ENCODE assay signal across 9 cellular contexts in genomic region chr3:108914774-108915641, GRCh38.
DNase-seq lines count a peak whose midpoint lies in the region; ATAC-seq lines count a peak whose summit lies in the region.
"Had no signal": no experiment of that assay in that cellular context is flagged by ENCODE, and none has a peak within 500 bp of the region (broad histone marks: within the 10 kb centered on the region; RNA-seq: fewer than 3 reads in every experiment).

No MANE protein-coding gene starts in this region.

- no peak overlapping the region for H3K9ac ChIP-seq in adipocyte (ENCODE audit: low read length)
- H3K9ac ChIP-seq: BLaER1 treated with 17β-estradiol and CSF1 and Interleukin-3, amounts not matched to agents 10 nM and 100 nM had no signal

- DNase-seq in NK-92 treated with Interleukin-12 subunit alpha and Interleukin-12 subunit beta, amount 100 ng/mL, for 24 hours (lab: John Stamatoyannopoulos, UW) = peak; percentile 35
- DNase-seq in NK-92 (lab: John Stamatoyannopoulos, UW; ENCODE audit: unreplicated experiment) = no peak
- peak; percentile 67 for DNase-seq in NCI-H1092 treated with DMSO at 0.1 percent for 48 hours (lab: John Stamatoyannopoulos, UW)
- peak; percentile 38 for DNase-seq in T follicular helper cell (ENCODE audit: low read depth)
- peak; percentile 75 for DNase-seq in adipocyte (ENCODE audit: low read depth)
- DNase-seq in hepatic stellate cell (ENCODE audit: low spot score) = peak; percentile 32
- peak; percentile 10 for DNase-seq in smooth muscle cell of the brain vasculature (ENCODE audit: low read depth, low spot score)

- no peaks in the 10 kb centered on the region for H3K4me1 ChIP-seq in adipocyte (ENCODE audit: control insufficient read depth, insufficient read depth, low read length)

- ATAC-seq in HG02759 (IDR thresholded peaks at IDR 0.05; ENCODE audit: unreplicated experiment) = peak; percentile 95

- H3K36me3 ChIP-seq in adipocyte (ENCODE audit: control insufficient read depth, insufficient read depth, low read length, severe bottlenecking) = no peaks in the 10 kb centered on the region
- H3K36me3 ChIP-seq: BLaER1 treated with 17β-estradiol and CSF1 and Interleukin-3, amounts not matched to agents 10 nM and 100 nM had no signal

- H3K27me3 ChIP-seq in adipocyte (replicated peaks; ENCODE audit: control insufficient read depth, insufficient read depth, low read length) = no peaks in the 10 kb centered on the region
- H3K27me3 ChIP-seq: BLaER1 treated with 17β-estradiol and CSF1 and Interleukin-3, amounts not matched to agents 10 nM and 100 nM had no signal

- H3K9me3 ChIP-seq in adipocyte (ENCODE audit: control insufficient read depth, low read length) = no peaks in the 10 kb centered on the region
- H3K9me3 ChIP-seq: BLaER1 treated with 17β-estradiol and CSF1 and Interleukin-3, amounts not matched to agents 10 nM and 100 nM had no signal

- H3K4me3 ChIP-seq in adipocyte (ENCODE audit: low read length) = no peak overlapping the region
- H3K4me3 ChIP-seq: BLaER1 treated with 17β-estradiol and CSF1 and Interleukin-3, amounts not matched to agents 10 nM and 100 nM had no signal
